In genomic region chr9:100281676-100282387, GRCh38 we compare ENCODE assay signal across 19 cellular contexts.
"Had no signal": no experiment of that assay in that cellular context is flagged by ENCODE, and none has a peak within 500 bp of the region (broad histone marks: within the 10 kb centered on the region; RNA-seq: fewer than 3 reads in every experiment).

No MANE protein-coding gene starts in this region.

- H3K4me3 ChIP-seq: colonic mucosa, hepatocyte, mucosa of descending colon, skin epidermis, stomach, thoracic aorta, transverse colon had no signal

- H3K27me3 Mint-ChIP-seq: natural killer cell treated with Interleukin-12 subunit alpha and Interleukin-12 subunit beta and Interleukin-15 and Interleukin-18, amount 100 ng/mL, for 72 hours had no signal

- DNase-seq: colonic mucosa; dermis blood vessel endothelial cell; foreskin keratinocyte; head of caudate nucleus; left colon; mucosa of descending colon; posterior cingulate gyrus; stimulated activated CD4-positive, alpha-beta T cell treated with anti-CD3 and anti-CD28 coated beads, Interleukin-2, amount 100 ng/mL, for 24 hours; stimulated activated CD4-positive, alpha-beta T cell treated with anti-CD3 and anti-CD28 coated beads, Interleukin-4, amount 100 ng/mL, for 4 hours; stimulated activated naive CD4-positive, alpha-beta T cell; stomach; substantia nigra; transverse colon had no signal

- H3K9me3 Mint-ChIP-seq: natural killer cell treated with Interleukin-12 subunit alpha and Interleukin-12 subunit beta and Interleukin-15 and Interleukin-18, amount 100 ng/mL, for 72 hours had no signal

- H3K36me3 ChIP-seq: colonic mucosa, neutrophil had no signal

- H3K4me3 Mint-ChIP-seq: natural killer cell treated with Interleukin-12 subunit alpha and Interleukin-12 subunit beta and Interleukin-15 and Interleukin-18, amount 100 ng/mL, for 72 hours had no signal

- ATAC-seq: foreskin keratinocyte; left colon; mucosa of descending colon; natural killer cell treated with Interleukin-12 subunit alpha and Interleukin-12 subunit beta and Interleukin-15 and Interleukin-18, amount 100 ng/mL, for 72 hours; sciatic nerve had no signal

- H3K27me3 ChIP-seq: colonic mucosa, foreskin keratinocyte, hepatocyte, neutrophil, stomach, transverse colon had no signal

- H3K4me1 ChIP-seq: colonic mucosa, foreskin keratinocyte, stomach, transverse colon had no signal

- H3K9me3 ChIP-seq: colonic mucosa, neutrophil, thoracic aorta had no signal

- H3K27ac ChIP-seq: colonic mucosa, foreskin keratinocyte, hepatocyte, neutrophil, skin epidermis, stomach, thoracic aorta, transverse colon had no signal

- H3K27ac Mint-ChIP-seq: natural killer cell treated with Interleukin-12 subunit alpha and Interleukin-12 subunit beta and Interleukin-15 and Interleukin-18, amount 100 ng/mL, for 72 hours had no signal
